In the genomic region with DNA sequence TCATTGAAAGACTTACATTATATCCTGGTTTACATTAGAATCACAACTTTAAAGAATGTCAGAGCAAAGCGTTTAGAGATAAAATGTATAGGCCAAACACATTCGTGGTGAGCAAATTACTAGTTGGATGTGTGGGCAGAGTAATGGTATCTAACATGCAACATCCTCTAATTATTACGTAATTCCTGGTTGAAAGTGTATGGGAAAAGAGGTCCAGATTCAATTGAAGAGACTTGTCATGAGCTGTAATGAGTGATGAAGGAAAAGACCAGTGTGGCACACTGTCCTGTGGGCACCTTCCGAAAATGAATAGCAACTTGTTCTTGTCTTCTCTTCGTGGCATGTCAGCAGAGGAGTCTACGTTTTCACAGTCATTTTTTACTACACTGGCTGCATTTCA, we compare ENCODE assay signal across 21 cellular contexts.
DNase-seq lines count a peak whose midpoint lies in the region; ATAC-seq and TF ChIP-seq lines count a peak whose summit lies in the region.
"Had no signal": no experiment of that assay in that cellular context is flagged by ENCODE, and none has a peak within 500 bp of the region (broad histone marks: within the 10 kb centered on the region; RNA-seq: fewer than 3 reads in every experiment).

No MANE protein-coding gene starts in this region.

- no peaks in the 10 kb centered on the region for H3K27me3 ChIP-seq in GM23248 (replicated peaks; ENCODE audit: insufficient read depth)
- H3K27me3 ChIP-seq: ascending aorta, right atrium auricular region, stomach, upper lobe of right lung had no signal

- no peak for TF ChIP-seq CTCF in choroid plexus epithelial cell (conservative IDR thresholded peaks at IDR 0.05; ENCODE audit: low read depth, low read length)
- no peak for TF ChIP-seq CTCF in osteocyte (IDR thresholded peaks at IDR 0.05)

- H3K27ac ChIP-seq in GM23248, result no peak overlapping the region
- H3K27ac ChIP-seq: ascending aorta, right atrium auricular region, stomach, upper lobe of right lung had no signal

- no peak overlapping the region for H3K9ac ChIP-seq in GM23248

- H3K9me3 ChIP-seq in GM23248 (ENCODE audit: low read depth), result no peaks in the 10 kb centered on the region
- H3K9me3 ChIP-seq: ascending aorta, right atrium auricular region, stomach, upper lobe of right lung had no signal

- H3F3A ChIP-seq in GM23248 (ENCODE audit: insufficient read depth), result no peaks in the 10 kb centered on the region; the same call in 1 of the 2 replicates

- no peak overlapping the region for H3K4me3 Mint-ChIP-seq in osteocyte (ENCODE audit: unreplicated experiment)
- H3K4me3 Mint-ChIP-seq: H9 had no signal

- no peaks in the 10 kb centered on the region for H3K79me2 ChIP-seq in GM23248 (ENCODE audit: insufficient read depth)

- no peaks in the 10 kb centered on the region for H3K9me3 Mint-ChIP-seq in osteocyte (ENCODE audit: unreplicated experiment)
- H3K9me3 Mint-ChIP-seq: H9 had no signal

- DNase-seq in GM23248 (peak; percentile 29), OCI-M1 (lab: John Stamatoyannopoulos, UW) (peak; percentile 15), choroid plexus epithelial cell (ENCODE audit: low read depth) (peak; percentile 42), osteocyte (ENCODE audit: extremely low spot score, unreplicated experiment) (no peak), COLO829 (ENCODE audit: low spot score) (no peak), NCI-H1048 (lab: John Stamatoyannopoulos, UW) (no peak), hippocampal formation (lab: John Stamatoyannopoulos, UW) (no peak)
- DNase-seq: activated CD4-positive, alpha-beta T cell treated with anti-CD3 and anti-CD28 coated beads for 48 hours; activated CD8-positive, alpha-beta memory T cell treated with anti-CD3 and anti-CD28 coated beads, Interleukin-2, amount 50 U/mL, for 4 hours; activated gamma-delta T cell treated with Interleukin-2 at 50 U/mL for 16 hours; cortex of kidney; H9; left ventricle myocardium superior; NCI-H1436 treated with DMSO at 0.1 percent for 48 hours; NCI-H2171 treated with DMSO at 0.1 percent for 48 hours; NCI-H774; stomach; upper lobe of right lung had no signal

- peaks cover 17% of the 10 kb centered on the region for H3K4me1 ChIP-seq in GM23248 (ENCODE audit: insufficient read depth)
- H3K4me1 ChIP-seq: ascending aorta, right atrium auricular region, stomach, upper lobe of right lung had no signal

- no peaks in the 10 kb centered on the region for H3K9me2 ChIP-seq in GM23248 (ENCODE audit: insufficient read depth)

- 0 out of 2 replicates have a peak overlapping the region, but pooled peaks have one; percentile 11 for H2AFZ ChIP-seq in GM23248

- H4K20me1 ChIP-seq in GM23248 (ENCODE audit: insufficient read depth), result no peaks in the 10 kb centered on the region

- H3K27ac Mint-ChIP-seq in osteocyte (ENCODE audit: unreplicated experiment), result peak overlapping the region; percentile 78
- H3K27ac Mint-ChIP-seq: H9 had no signal

- H3K4me1 Mint-ChIP-seq in osteocyte (ENCODE audit: unreplicated experiment), result peaks cover 23% of the 10 kb centered on the region

- no peak overlapping the region for H3K4me2 ChIP-seq in GM23248 (ENCODE audit: unreplicated experiment)

- in situ Hi-C loops in GM23248 (cut with MboI), result no loop called here

- H3K27me3 Mint-ChIP-seq in osteocyte (ENCODE audit: unreplicated experiment), result no peaks in the 10 kb centered on the region

- peaks cover 3% of the 10 kb centered on the region for H3K36me3 Mint-ChIP-seq in osteocyte (ENCODE audit: unreplicated experiment)

- no peak for ATAC-seq in HG03354 (IDR thresholded peaks at IDR 0.05; ENCODE audit: poor library complexity, severe bottlenecking, unreplicated experiment)
- ATAC-seq: left ventricle myocardium superior, upper lobe of right lung had no signal

- no peak overlapping the region for H3K4me3 ChIP-seq in GM23248
- no peak overlapping the region for H3K4me3 ChIP-seq in choroid plexus epithelial cell (ENCODE audit: low read depth, low read length)
- H3K4me3 ChIP-seq: ascending aorta, right atrium auricular region, stomach, upper lobe of right lung had no signal

- no peaks in the 10 kb centered on the region for H3K36me3 ChIP-seq in GM23248 (ENCODE audit: low read depth)
- H3K36me3 ChIP-seq: ascending aorta, right atrium auricular region, stomach, upper lobe of right lung had no signal

- 57 to 67% methylated on average over 6 of the region's 6 CpGs for WGBS in GM23248 (ENCODE audit: low coverage in 1 of 2, low lambda C conversion rate in 2 of 2, missing lambda C conversion rate in 2 of 2), 2 experiments

Comparison
In these comparisons a context has a peak if more than half of its experiments do, and no peak if none do; other contexts are left out.
1. DNase-seq: peak in GM23248 (single experiment), OCI-M1 (single experiment) and choroid plexus epithelial cell (single experiment); none in osteocyte (single experiment), COLO829 (single experiment), NCI-H1048 (single experiment) and hippocampal formation (0 of 2).